Comparison of ENCODE assay signal across 1 cellular context in the genomic region with DNA sequence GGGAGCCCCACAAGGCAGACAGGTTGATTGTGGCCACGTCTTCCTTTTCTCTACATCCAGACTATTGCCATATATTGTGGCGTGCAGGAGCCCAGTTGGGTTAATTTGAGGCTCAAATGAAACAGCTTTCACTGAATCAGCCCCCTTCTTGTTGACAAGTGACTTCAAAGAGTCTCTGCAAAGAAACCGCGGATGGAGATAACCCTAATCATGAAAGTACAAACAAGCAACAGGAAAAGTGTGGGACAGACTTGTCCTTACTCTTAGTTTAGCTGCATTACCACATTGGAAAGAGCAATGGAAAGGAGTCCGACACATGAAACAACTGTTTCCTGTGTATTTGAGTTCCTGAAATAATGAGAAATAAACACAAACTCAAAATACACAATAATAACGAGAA.
TF ChIP-seq lines count a peak whose summit lies in the region.

No MANE protein-coding gene starts in this region.

TF ChIP-seq in K562, 482 proteins besides CTCF, POLR2A, EP300 and RAD21 (continued from another document):
- TF ChIP-seq, protein P1, sequence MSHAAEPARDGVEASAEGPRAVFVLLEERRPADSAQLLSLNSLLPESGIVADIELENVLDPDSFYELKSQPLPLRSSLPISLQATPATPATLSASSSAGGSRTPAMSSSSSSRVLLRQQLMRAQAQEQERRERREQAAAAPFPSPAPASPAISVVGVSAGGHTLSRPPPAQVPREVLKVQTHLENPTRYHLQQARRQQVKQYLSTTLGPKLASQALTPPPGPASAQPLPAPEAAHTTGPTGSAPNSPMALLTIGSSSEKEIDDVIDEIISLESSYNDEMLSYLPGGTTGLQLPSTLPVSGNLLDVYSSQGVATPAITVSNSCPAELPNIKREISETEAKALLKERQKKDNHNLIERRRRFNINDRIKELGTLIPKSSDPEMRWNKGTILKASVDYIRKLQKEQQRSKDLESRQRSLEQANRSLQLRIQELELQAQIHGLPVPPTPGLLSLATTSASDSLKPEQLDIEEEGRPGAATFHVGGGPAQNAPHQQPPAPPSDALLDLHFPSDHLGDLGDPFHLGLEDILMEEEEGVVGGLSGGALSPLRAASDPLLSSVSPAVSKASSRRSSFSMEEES (CRISPR knock-in tag; IDR thresholded peaks at IDR 0.05) = no peak
- TF ChIP-seq HMG20B (CRISPR knock-in tag; IDR thresholded peaks at IDR 0.05) = no peak
- TF ChIP-seq, protein P2, sequence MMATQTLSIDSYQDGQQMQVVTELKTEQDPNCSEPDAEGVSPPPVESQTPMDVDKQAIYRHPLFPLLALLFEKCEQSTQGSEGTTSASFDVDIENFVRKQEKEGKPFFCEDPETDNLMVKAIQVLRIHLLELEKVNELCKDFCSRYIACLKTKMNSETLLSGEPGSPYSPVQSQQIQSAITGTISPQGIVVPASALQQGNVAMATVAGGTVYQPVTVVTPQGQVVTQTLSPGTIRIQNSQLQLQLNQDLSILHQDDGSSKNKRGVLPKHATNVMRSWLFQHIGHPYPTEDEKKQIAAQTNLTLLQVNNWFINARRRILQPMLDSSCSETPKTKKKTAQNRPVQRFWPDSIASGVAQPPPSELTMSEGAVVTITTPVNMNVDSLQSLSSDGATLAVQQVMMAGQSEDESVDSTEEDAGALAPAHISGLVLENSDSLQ (IDR thresholded peaks at IDR 0.05) = no peak
- TF ChIP-seq SLC30A9 (CRISPR knock-in tag; IDR thresholded peaks at IDR 0.05) = no peak
- no peak for TF ChIP-seq THRAP3 (IDR thresholded peaks at IDR 0.05; ENCODE audit: borderline replicate concordance)
- no peak for TF ChIP-seq ZNF77 (CRISPR knock-in tag; IDR thresholded peaks at IDR 0.05)
- TF ChIP-seq, protein P3, sequence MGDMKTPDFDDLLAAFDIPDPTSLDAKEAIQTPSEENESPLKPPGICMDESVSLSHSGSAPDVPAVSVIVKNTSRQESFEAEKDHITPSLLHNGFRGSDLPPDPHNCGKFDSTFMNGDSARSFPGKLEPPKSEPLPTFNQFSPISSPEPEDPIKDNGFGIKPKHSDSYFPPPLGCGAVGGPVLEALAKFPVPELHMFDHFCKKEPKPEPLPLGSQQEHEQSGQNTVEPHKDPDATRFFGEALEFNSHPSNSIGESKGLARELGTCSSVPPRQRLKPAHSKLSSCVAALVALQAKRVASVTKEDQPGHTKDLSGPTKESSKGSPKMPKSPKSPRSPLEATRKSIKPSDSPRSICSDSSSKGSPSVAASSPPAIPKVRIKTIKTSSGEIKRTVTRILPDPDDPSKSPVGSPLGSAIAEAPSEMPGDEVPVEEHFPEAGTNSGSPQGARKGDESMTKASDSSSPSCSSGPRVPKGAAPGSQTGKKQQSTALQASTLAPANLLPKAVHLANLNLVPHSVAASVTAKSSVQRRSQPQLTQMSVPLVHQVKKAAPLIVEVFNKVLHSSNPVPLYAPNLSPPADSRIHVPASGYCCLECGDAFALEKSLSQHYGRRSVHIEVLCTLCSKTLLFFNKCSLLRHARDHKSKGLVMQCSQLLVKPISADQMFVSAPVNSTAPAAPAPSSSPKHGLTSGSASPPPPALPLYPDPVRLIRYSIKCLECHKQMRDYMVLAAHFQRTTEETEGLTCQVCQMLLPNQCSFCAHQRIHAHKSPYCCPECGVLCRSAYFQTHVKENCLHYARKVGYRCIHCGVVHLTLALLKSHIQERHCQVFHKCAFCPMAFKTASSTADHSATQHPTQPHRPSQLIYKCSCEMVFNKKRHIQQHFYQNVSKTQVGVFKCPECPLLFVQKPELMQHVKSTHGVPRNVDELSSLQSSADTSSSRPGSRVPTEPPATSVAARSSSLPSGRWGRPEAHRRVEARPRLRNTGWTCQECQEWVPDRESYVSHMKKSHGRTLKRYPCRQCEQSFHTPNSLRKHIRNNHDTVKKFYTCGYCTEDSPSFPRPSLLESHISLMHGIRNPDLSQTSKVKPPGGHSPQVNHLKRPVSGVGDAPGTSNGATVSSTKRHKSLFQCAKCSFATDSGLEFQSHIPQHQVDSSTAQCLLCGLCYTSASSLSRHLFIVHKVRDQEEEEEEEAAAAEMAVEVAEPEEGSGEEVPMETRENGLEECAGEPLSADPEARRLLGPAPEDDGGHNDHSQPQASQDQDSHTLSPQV (IDR thresholded peaks at IDR 0.05) = no peak
- TF ChIP-seq, protein P4, sequence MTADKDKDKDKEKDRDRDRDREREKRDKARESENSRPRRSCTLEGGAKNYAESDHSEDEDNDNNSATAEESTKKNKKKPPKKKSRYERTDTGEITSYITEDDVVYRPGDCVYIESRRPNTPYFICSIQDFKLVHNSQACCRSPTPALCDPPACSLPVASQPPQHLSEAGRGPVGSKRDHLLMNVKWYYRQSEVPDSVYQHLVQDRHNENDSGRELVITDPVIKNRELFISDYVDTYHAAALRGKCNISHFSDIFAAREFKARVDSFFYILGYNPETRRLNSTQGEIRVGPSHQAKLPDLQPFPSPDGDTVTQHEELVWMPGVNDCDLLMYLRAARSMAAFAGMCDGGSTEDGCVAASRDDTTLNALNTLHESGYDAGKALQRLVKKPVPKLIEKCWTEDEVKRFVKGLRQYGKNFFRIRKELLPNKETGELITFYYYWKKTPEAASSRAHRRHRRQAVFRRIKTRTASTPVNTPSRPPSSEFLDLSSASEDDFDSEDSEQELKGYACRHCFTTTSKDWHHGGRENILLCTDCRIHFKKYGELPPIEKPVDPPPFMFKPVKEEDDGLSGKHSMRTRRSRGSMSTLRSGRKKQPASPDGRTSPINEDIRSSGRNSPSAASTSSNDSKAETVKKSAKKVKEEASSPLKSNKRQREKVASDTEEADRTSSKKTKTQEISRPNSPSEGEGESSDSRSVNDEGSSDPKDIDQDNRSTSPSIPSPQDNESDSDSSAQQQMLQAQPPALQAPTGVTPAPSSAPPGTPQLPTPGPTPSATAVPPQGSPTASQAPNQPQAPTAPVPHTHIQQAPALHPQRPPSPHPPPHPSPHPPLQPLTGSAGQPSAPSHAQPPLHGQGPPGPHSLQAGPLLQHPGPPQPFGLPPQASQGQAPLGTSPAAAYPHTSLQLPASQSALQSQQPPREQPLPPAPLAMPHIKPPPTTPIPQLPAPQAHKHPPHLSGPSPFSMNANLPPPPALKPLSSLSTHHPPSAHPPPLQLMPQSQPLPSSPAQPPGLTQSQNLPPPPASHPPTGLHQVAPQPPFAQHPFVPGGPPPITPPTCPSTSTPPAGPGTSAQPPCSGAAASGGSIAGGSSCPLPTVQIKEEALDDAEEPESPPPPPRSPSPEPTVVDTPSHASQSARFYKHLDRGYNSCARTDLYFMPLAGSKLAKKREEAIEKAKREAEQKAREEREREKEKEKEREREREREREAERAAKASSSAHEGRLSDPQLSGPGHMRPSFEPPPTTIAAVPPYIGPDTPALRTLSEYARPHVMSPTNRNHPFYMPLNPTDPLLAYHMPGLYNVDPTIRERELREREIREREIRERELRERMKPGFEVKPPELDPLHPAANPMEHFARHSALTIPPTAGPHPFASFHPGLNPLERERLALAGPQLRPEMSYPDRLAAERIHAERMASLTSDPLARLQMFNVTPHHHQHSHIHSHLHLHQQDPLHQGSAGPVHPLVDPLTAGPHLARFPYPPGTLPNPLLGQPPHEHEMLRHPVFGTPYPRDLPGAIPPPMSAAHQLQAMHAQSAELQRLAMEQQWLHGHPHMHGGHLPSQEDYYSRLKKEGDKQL (CRISPR knock-in tag; IDR thresholded peaks at IDR 0.05; ENCODE audit: borderline replicate concordance) = no peak
